Comparison of ENCODE assay signal across 12 cellular contexts in the genomic region with DNA sequence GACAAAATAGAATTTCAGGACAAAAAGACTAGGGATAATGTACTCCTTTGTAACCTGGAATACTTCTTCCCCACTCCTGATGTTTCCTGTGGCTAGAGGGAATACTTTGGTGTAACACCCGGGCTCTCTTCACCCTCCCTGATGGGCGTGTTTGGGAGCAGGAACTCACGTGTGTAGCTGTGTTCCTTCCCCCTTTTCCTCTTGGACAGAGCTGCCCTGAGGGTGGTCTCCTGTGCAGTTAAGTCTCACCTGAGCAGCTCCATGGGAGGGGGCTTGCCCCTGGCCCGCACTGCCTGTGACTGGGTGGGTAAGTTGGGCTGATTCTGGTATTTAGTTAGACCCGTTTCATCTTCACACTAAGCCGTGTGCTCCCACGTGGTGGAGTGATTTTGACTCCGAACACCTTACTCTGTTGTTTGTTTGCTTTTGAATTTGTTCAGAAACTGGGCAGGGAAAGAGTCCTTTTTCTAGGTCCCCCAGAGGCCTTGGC.
DNase-seq lines count a peak whose midpoint lies in the region; ATAC-seq lines count a peak whose summit lies in the region.
"Had no signal": no experiment of that assay in that cellular context is flagged by ENCODE, and none has a peak within 500 bp of the region (broad histone marks: within the 10 kb centered on the region; RNA-seq: fewer than 3 reads in every experiment).

No MANE protein-coding gene starts in this region.

- peak overlapping the region; percentile 54 for H3K9ac ChIP-seq in endocrine pancreas (ENCODE audit: control insufficient read depth, insufficient read depth, low read length)

- H3K9me3 ChIP-seq in endocrine pancreas (ENCODE audit: control insufficient read depth, low read length) (no peaks in the 10 kb centered on the region), muscle layer of duodenum (ENCODE audit: control insufficient read depth in 1 of 2, low read length in 2 of 2) (no peaks in the 10 kb centered on the region)

- H3K27me3 ChIP-seq in endocrine pancreas (ENCODE audit: control insufficient read depth, insufficient read depth, low read length) (no peaks in the 10 kb centered on the region), muscle layer of duodenum (ENCODE audit: low read depth, low read length) (no peaks in the 10 kb centered on the region)
- H3K27me3 ChIP-seq: tibial nerve had no signal

- H3K4me3 ChIP-seq in endocrine pancreas (ENCODE audit: control insufficient read depth, insufficient read depth, low read length) (peak overlapping the region; percentile 61), muscle layer of duodenum (ENCODE audit: low read depth in 1 of 2, low read length in 2 of 2) (peak overlapping the region; percentile 38 to 59)

- H3K4me1 ChIP-seq in endocrine pancreas (ENCODE audit: control insufficient read depth, insufficient read depth, low read length) (peaks cover 7% of the 10 kb centered on the region), muscle layer of duodenum (ENCODE audit: control insufficient read depth in 1 of 2, insufficient read depth in 2 of 2, low read length in 2 of 2) (no peaks in the 10 kb centered on the region)
- H3K4me1 ChIP-seq: tibial nerve had no signal

- peak; percentile 92 for DNase-seq in DMS 273 (lab: John Stamatoyannopoulos, UW; ENCODE audit: unreplicated experiment)
- DNase-seq in NCI-H2227 (lab: John Stamatoyannopoulos, UW; ENCODE audit: unreplicated experiment), result peak; percentile 81
- DNase-seq in NOMO-1 treated with DMSO at 0.1 percent for 48 hours (lab: John Stamatoyannopoulos, UW; ENCODE audit: unreplicated experiment), result no peak
- DNase-seq in cortex of kidney (lab: John Stamatoyannopoulos, UW), result no peak
- DNase-seq: aorta, NCI-H187 had no signal

- ATAC-seq in GM19328 (IDR thresholded peaks at IDR 0.05; ENCODE audit: unreplicated experiment), result no peak
- no peak for ATAC-seq in HG02759 (IDR thresholded peaks at IDR 0.05; ENCODE audit: unreplicated experiment)
- ATAC-seq: CD8-positive, alpha-beta T cell had no signal

- no peak overlapping the region for H3K27ac ChIP-seq in muscle layer of duodenum (ENCODE audit: low read length)
- H3K27ac ChIP-seq: tibial nerve had no signal

- no peaks in the 10 kb centered on the region for H3K36me3 ChIP-seq in endocrine pancreas (ENCODE audit: control insufficient read depth, insufficient read depth, low read length)
- no peaks in the 10 kb centered on the region for H3K36me3 ChIP-seq in muscle layer of duodenum (ENCODE audit: control insufficient read depth in 1 of 2, insufficient read depth in 2 of 2, low read length in 2 of 2)

Comparison
In these comparisons a context has a peak if more than half of its experiments do, and no peak if none do; other contexts are left out.
1. DNase-seq: peak in DMS 273 (single experiment) and NCI-H2227 (single experiment); none in NOMO-1 treated with DMSO at 0.1 percent for 48 hours (single experiment) and cortex of kidney (single experiment).